Comparison of ENCODE assay signal across 2 cellular contexts in the genomic region with DNA sequence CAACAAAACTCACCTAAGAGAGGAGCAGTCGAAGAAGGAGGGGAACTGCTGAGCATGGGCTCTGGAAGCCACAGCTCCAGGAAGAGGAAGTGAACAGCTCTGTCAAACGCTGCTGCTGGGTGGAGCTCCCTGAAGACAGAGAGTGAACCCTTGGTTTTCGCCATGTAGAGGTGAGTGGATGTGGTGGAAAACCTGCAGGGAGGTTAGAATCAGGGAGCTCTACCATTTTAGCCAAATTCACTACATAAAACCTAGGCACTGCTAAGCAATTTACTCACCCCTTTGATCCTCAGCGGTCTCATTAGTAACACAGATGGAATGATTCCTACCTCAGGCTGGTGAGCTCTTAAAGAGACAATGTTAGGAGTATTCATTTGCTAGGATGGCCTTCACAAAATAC.
A peak's percentile ranks its signal among the peaks of the same experiment; 100 is the strongest.
TF ChIP-seq lines count a peak whose summit lies in the region.

No MANE protein-coding gene starts in this region.

TF ChIP-seq in A549, 52 proteins besides CTCF, POLR2A, EP300 and RAD21 (continued from another document):
- TF ChIP-seq, protein P1, sequence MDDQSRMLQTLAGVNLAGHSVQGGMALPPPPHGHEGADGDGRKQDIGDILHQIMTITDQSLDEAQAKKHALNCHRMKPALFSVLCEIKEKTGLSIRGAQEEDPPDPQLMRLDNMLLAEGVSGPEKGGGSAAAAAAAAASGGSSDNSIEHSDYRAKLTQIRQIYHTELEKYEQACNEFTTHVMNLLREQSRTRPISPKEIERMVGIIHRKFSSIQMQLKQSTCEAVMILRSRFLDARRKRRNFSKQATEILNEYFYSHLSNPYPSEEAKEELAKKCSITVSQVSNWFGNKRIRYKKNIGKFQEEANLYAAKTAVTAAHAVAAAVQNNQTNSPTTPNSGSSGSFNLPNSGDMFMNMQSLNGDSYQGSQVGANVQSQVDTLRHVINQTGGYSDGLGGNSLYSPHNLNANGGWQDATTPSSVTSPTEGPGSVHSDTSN (IDR thresholded peaks at IDR 0.05), result no peak
- TF ChIP-seq, protein P2, sequence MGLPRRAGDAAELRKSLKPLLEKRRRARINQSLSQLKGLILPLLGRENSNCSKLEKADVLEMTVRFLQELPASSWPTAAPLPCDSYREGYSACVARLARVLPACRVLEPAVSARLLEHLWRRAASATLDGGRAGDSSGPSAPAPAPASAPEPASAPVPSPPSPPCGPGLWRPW (IDR thresholded peaks at IDR 0.05), result no peak
- TF ChIP-seq RNF2 (IDR thresholded peaks at IDR 0.05; ENCODE audit: borderline replicate concordance, low read depth), result no peak
- no peak for TF ChIP-seq FOSB (CRISPR knock-in tag; IDR thresholded peaks at IDR 0.05)
- TF ChIP-seq JUNB (IDR thresholded peaks at IDR 0.05), result no peak
TF ChIP-seq in A549: peak in this region for 0.

TF ChIP-seq in K562, 482 proteins besides CTCF, POLR2A, EP300 and RAD21 (continued from another document):
- TF ChIP-seq, protein P3, sequence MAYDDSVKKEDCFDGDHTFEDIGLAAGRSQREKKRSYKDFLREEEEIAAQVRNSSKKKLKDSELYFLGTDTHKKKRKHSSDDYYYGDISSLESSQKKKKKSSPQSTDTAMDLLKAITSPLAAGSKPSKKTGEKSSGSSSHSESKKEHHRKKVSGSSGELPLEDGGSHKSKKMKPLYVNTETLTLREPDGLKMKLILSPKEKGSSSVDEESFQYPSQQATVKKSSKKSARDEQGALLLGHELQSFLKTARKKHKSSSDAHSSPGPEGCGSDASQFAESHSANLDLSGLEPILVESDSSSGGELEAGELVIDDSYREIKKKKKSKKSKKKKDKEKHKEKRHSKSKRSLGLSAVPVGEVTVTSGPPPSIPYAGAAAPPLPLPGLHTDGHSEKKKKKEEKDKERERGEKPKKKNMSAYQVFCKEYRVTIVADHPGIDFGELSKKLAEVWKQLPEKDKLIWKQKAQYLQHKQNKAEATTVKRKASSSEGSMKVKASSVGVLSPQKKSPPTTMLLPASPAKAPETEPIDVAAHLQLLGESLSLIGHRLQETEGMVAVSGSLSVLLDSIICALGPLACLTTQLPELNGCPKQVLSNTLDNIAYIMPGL (CRISPR knock-in tag; IDR thresholded peaks at IDR 0.05), result no peak
- TF ChIP-seq, protein P4, sequence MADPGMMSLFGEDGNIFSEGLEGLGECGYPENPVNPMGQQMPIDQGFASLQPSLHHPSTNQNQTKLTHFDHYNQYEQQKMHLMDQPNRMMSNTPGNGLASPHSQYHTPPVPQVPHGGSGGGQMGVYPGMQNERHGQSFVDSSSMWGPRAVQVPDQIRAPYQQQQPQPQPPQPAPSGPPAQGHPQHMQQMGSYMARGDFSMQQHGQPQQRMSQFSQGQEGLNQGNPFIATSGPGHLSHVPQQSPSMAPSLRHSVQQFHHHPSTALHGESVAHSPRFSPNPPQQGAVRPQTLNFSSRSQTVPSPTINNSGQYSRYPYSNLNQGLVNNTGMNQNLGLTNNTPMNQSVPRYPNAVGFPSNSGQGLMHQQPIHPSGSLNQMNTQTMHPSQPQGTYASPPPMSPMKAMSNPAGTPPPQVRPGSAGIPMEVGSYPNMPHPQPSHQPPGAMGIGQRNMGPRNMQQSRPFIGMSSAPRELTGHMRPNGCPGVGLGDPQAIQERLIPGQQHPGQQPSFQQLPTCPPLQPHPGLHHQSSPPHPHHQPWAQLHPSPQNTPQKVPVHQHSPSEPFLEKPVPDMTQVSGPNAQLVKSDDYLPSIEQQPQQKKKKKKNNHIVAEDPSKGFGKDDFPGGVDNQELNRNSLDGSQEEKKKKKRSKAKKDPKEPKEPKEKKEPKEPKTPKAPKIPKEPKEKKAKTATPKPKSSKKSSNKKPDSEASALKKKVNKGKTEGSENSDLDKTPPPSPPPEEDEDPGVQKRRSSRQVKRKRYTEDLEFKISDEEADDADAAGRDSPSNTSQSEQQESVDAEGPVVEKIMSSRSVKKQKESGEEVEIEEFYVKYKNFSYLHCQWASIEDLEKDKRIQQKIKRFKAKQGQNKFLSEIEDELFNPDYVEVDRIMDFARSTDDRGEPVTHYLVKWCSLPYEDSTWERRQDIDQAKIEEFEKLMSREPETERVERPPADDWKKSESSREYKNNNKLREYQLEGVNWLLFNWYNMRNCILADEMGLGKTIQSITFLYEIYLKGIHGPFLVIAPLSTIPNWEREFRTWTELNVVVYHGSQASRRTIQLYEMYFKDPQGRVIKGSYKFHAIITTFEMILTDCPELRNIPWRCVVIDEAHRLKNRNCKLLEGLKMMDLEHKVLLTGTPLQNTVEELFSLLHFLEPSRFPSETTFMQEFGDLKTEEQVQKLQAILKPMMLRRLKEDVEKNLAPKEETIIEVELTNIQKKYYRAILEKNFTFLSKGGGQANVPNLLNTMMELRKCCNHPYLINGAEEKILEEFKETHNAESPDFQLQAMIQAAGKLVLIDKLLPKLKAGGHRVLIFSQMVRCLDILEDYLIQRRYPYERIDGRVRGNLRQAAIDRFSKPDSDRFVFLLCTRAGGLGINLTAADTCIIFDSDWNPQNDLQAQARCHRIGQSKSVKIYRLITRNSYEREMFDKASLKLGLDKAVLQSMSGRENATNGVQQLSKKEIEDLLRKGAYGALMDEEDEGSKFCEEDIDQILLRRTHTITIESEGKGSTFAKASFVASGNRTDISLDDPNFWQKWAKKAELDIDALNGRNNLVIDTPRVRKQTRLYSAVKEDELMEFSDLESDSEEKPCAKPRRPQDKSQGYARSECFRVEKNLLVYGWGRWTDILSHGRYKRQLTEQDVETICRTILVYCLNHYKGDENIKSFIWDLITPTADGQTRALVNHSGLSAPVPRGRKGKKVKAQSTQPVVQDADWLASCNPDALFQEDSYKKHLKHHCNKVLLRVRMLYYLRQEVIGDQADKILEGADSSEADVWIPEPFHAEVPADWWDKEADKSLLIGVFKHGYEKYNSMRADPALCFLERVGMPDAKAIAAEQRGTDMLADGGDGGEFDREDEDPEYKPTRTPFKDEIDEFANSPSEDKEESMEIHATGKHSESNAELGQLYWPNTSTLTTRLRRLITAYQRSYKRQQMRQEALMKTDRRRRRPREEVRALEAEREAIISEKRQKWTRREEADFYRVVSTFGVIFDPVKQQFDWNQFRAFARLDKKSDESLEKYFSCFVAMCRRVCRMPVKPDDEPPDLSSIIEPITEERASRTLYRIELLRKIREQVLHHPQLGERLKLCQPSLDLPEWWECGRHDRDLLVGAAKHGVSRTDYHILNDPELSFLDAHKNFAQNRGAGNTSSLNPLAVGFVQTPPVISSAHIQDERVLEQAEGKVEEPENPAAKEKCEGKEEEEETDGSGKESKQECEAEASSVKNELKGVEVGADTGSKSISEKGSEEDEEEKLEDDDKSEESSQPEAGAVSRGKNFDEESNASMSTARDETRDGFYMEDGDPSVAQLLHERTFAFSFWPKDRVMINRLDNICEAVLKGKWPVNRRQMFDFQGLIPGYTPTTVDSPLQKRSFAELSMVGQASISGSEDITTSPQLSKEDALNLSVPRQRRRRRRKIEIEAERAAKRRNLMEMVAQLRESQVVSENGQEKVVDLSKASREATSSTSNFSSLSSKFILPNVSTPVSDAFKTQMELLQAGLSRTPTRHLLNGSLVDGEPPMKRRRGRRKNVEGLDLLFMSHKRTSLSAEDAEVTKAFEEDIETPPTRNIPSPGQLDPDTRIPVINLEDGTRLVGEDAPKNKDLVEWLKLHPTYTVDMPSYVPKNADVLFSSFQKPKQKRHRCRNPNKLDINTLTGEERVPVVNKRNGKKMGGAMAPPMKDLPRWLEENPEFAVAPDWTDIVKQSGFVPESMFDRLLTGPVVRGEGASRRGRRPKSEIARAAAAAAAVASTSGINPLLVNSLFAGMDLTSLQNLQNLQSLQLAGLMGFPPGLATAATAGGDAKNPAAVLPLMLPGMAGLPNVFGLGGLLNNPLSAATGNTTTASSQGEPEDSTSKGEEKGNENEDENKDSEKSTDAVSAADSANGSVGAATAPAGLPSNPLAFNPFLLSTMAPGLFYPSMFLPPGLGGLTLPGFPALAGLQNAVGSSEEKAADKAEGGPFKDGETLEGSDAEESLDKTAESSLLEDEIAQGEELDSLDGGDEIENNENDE (IDR thresholded peaks at IDR 0.05; ENCODE audit: low read depth, low read length), result no peak
- TF ChIP-seq NRF1 (conservative IDR thresholded peaks at IDR 0.05 in 1 of 2, IDR thresholded peaks at IDR 0.05 in 1 of 2) (peak in 1 of 2 experiments; percentile 35; a peak in 3 of 4 replicates), NR2C2 (CRISPR knock-in tag; IDR thresholded peaks at IDR 0.05) (no peak), NR2C2 (tag; IDR thresholded peaks at IDR 0.05) (0 out of 2 replicates have a peak, but pooled peaks have one; percentile 43), FUS (optimal IDR thresholded peaks at IDR 0.05; ENCODE audit: low read depth, low read length) (no peak), ZNF175 (CRISPR knock-in tag; IDR thresholded peaks at IDR 0.05; ENCODE audit: low read depth) (0 out of 2 replicates have a peak, but pooled peaks have one; percentile 64), EHMT2 (IDR thresholded peaks at IDR 0.05) (peak; percentile 9; the same call in 1 of the 2 replicates)
- TF ChIP-seq, protein P5, sequence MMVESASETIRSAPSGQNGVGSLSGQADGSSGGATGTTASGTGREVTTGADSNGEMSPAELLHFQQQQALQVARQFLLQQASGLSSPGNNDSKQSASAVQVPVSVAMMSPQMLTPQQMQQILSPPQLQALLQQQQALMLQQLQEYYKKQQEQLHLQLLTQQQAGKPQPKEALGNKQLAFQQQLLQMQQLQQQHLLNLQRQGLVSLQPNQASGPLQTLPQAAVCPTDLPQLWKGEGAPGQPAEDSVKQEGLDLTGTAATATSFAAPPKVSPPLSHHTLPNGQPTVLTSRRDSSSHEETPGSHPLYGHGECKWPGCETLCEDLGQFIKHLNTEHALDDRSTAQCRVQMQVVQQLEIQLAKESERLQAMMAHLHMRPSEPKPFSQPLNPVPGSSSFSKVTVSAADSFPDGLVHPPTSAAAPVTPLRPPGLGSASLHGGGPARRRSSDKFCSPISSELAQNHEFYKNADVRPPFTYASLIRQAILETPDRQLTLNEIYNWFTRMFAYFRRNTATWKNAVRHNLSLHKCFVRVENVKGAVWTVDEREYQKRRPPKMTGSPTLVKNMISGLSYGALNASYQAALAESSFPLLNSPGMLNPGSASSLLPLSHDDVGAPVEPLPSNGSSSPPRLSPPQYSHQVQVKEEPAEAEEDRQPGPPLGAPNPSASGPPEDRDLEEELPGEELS (CRISPR knock-in tag; IDR thresholded peaks at IDR 0.05; ENCODE audit: borderline replicate concordance), result no peak
